In genomic region chr22:50056214-50056972, GRCh38 we compare ENCODE assay signal across 21 cellular contexts. TPM values are rescaled to one million over a fixed set of nuclear protein-coding genes. Genes with fewer than 3 reads are reported as not detected.
"Had no signal": no experiment of that assay in that cellular context is flagged by ENCODE, and none has a peak within 500 bp of the region (broad histone marks: within the 10 kb centered on the region; RNA-seq: fewer than 3 reads in every experiment).

No MANE protein-coding gene starts in this region.

- H3K27ac ChIP-seq: colonic mucosa, esophagus muscularis mucosa, hepatocyte had no signal

- H3K36me3 Mint-ChIP-seq: activated CD4-positive, alpha-beta memory T cell treated with anti-CD3 and anti-CD28 coated beads for 36 hours; activated CD8-positive, alpha-beta memory T cell treated with anti-CD3 and anti-CD28 coated beads, Interleukin-2, amount 10 ng/mL, durations not matched to agents 7 days and 5 days; activated naive CD8-positive, alpha-beta T cell; brain; natural killer cell treated with Interleukin-12 subunit alpha and Interleukin-12 subunit beta and Interleukin-15 and Interleukin-18, amount 100 ng/mL, for 72 hours had no signal

- H3K4me3 Mint-ChIP-seq: activated CD4-positive, alpha-beta memory T cell treated with anti-CD3 and anti-CD28 coated beads for 36 hours; activated CD8-positive, alpha-beta memory T cell treated with anti-CD3 and anti-CD28 coated beads, Interleukin-2, amount 10 ng/mL, durations not matched to agents 7 days and 5 days; activated naive CD8-positive, alpha-beta T cell; activated T-cell treated with anti-CD3 and anti-CD28 coated beads, Interleukin-2, amount 50 U/mL, for 24 hours; natural killer cell treated with Interleukin-12 subunit alpha and Interleukin-12 subunit beta and Interleukin-15 and Interleukin-18, amount 100 ng/mL, for 72 hours; stimulated activated effector memory CD8-positive, alpha-beta T cell treated with anti-CD3 and anti-CD28 coated beads, Interleukin-12 subunit alpha, Interleukin-12 subunit beta, amount 100 ng/mL, for 72 hours had no signal

- ATAC-seq: activated CD8-positive, alpha-beta memory T cell treated with anti-CD3 and anti-CD28 coated beads, Interleukin-2, amount 10 ng/mL, durations not matched to agents 7 days and 5 days; left ventricle myocardium superior; natural killer cell treated with Interleukin-12 subunit alpha and Interleukin-12 subunit beta and Interleukin-15 and Interleukin-18, amount 100 ng/mL, for 72 hours; stimulated activated effector memory CD8-positive, alpha-beta T cell treated with anti-CD3 and anti-CD28 coated beads, Interleukin-12 subunit alpha, Interleukin-12 subunit beta, amount 100 ng/mL, for 72 hours had no signal

- DNase-seq: activated CD4-positive, alpha-beta memory T cell treated with anti-CD3 and anti-CD28 coated beads for 36 hours; activated CD4-positive, alpha-beta T cell treated with anti-CD3 and anti-CD28 coated beads for 1 hour; activated CD8-positive, alpha-beta memory T cell treated with anti-CD3 and anti-CD28 coated beads, Interleukin-2, amount 10 ng/mL, durations not matched to agents 7 days and 5 days; activated effector memory CD4-positive, alpha-beta T cell treated with anti-CD3 and anti-CD28 coated beads, Interleukin-2, amount 50 U/mL, for 16 hours; activated T-cell treated with anti-CD3 and anti-CD28 coated beads, Interleukin-2, amount 50 U/mL, for 24 hours; central memory CD4-positive, alpha-beta T cell; colonic mucosa; left ventricle myocardium superior; mesenchymal stem cell; retina; T-helper 9 cell had no signal

- H3K36me3 ChIP-seq: colonic mucosa, esophagus muscularis mucosa had no signal

- H3K9me3 Mint-ChIP-seq: activated T-cell treated with anti-CD3 and anti-CD28 coated beads, Interleukin-2, amount 50 U/mL, for 24 hours; natural killer cell treated with Interleukin-12 subunit alpha and Interleukin-12 subunit beta and Interleukin-15 and Interleukin-18, amount 100 ng/mL, for 72 hours had no signal

- H3K27ac Mint-ChIP-seq: activated CD4-positive, alpha-beta memory T cell treated with anti-CD3 and anti-CD28 coated beads for 36 hours; activated CD8-positive, alpha-beta memory T cell treated with anti-CD3 and anti-CD28 coated beads, Interleukin-2, amount 10 ng/mL, durations not matched to agents 7 days and 5 days; activated naive CD8-positive, alpha-beta T cell; activated T-cell treated with anti-CD3 and anti-CD28 coated beads, Interleukin-2, amount 50 U/mL, for 24 hours; brain; natural killer cell treated with Interleukin-12 subunit alpha and Interleukin-12 subunit beta and Interleukin-15 and Interleukin-18, amount 100 ng/mL, for 72 hours; stimulated activated effector memory CD8-positive, alpha-beta T cell treated with anti-CD3 and anti-CD28 coated beads, Interleukin-12 subunit alpha, Interleukin-12 subunit beta, amount 100 ng/mL, for 72 hours had no signal

- H3K9me3 ChIP-seq: colonic mucosa had no signal

- H3K4me1 Mint-ChIP-seq: activated CD8-positive, alpha-beta memory T cell treated with anti-CD3 and anti-CD28 coated beads, Interleukin-2, amount 10 ng/mL, durations not matched to agents 7 days and 5 days; stimulated activated effector memory CD8-positive, alpha-beta T cell treated with anti-CD3 and anti-CD28 coated beads, Interleukin-12 subunit alpha, Interleukin-12 subunit beta, amount 100 ng/mL, for 72 hours had no signal

- H3K4me1 ChIP-seq: colonic mucosa had no signal

- H3K4me3 ChIP-seq: colonic mucosa, esophagus muscularis mucosa, hepatocyte had no signal

RNA-seq across cellular contexts. Expression of gene TTLL8, which starts 1.7 kb away (rescaled TPM):
- total RNA-seq: activated CD4-positive, alpha-beta memory T cell treated with anti-CD3 and anti-CD28 coated beads for 36 hours; activated CD8-positive, alpha-beta memory T cell treated with anti-CD3 and anti-CD28 coated beads, Interleukin-2, amount 10 ng/mL, durations not matched to agents 7 days and 5 days; colonic mucosa; esophagus muscularis mucosa; glomerular endothelial cell; hepatocyte; left ventricle myocardium superior; natural killer cell treated with Interleukin-12 subunit alpha and Interleukin-12 subunit beta and Interleukin-15 and Interleukin-18, amount 100 ng/mL, for 72 hours; urinary bladder had no signal
- polyA plus RNA-seq: hepatocyte, keratinocyte, thymus, urinary bladder had no signal

RNA-seq across cellular contexts. Expression of gene MLC1, which starts 28.8 kb away (rescaled TPM):
- total RNA-seq: activated CD4-positive, alpha-beta memory T cell treated with anti-CD3 and anti-CD28 coated beads for 36 hours; colonic mucosa; glomerular endothelial cell had no signal
- polyA plus RNA-seq: keratinocyte had no signal

RNA-seq across cellular contexts. Expression of gene MOV10L1, which starts 33.4 kb away (rescaled TPM):
- total RNA-seq: activated CD4-positive, alpha-beta memory T cell treated with anti-CD3 and anti-CD28 coated beads for 36 hours; natural killer cell treated with Interleukin-12 subunit alpha and Interleukin-12 subunit beta and Interleukin-15 and Interleukin-18, amount 100 ng/mL, for 72 hours had no signal
- polyA plus RNA-seq: keratinocyte had no signal

RNA-seq across cellular contexts. Expression of gene IL17REL, which starts 43.8 kb away (rescaled TPM):
- total RNA-seq: esophagus muscularis mucosa; glomerular endothelial cell; hepatocyte; left ventricle myocardium superior; natural killer cell treated with Interleukin-12 subunit alpha and Interleukin-12 subunit beta and Interleukin-15 and Interleukin-18, amount 100 ng/mL, for 72 hours; urinary bladder had no signal
- polyA plus RNA-seq: hepatocyte, keratinocyte had no signal
